1 cellular context compared by ENCODE assay signal in genomic region chrX:2689773-2690666, GRCh38.
TF ChIP-seq lines count a peak whose summit lies in the region.

No MANE protein-coding gene starts in this region.

TF ChIP-seq in HepG2, 621 proteins besides CTCF, POLR2A, EP300 and RAD21 (continued from another document and continues in another):
- no peak for TF ChIP-seq ZHX2 (IDR thresholded peaks at IDR 0.05; ENCODE audit: low read depth)
- no peak for TF ChIP-seq ZHX2 (CRISPR knock-in tag; IDR thresholded peaks at IDR 0.05; ENCODE audit: borderline replicate concordance)
- TF ChIP-seq ZNF782 (CRISPR knock-in tag; IDR thresholded peaks at IDR 0.05; ENCODE audit: borderline replicate concordance), result no peak
- TF ChIP-seq RFXANK (CRISPR knock-in tag; IDR thresholded peaks at IDR 0.05), result no peak
- TF ChIP-seq ZBTB20 (CRISPR knock-in tag; IDR thresholded peaks at IDR 0.05; ENCODE audit: borderline replicate concordance, low read depth), result no peak
- TF ChIP-seq MXD1 (CRISPR knock-in tag; IDR thresholded peaks at IDR 0.05), result 0 out of 2 replicates have a peak, but pooled peaks have one; percentile 26
- TF ChIP-seq NFATC3 (CRISPR knock-in tag; IDR thresholded peaks at IDR 0.05), result no peak
- TF ChIP-seq U2AF1 (optimal IDR thresholded peaks at IDR 0.05; ENCODE audit: low read depth, low read length), result peak; percentile 73
- TF ChIP-seq CHCHD3 (CRISPR knock-in tag; IDR thresholded peaks at IDR 0.05), result no peak
- TF ChIP-seq ZBTB21 (CRISPR knock-in tag; IDR thresholded peaks at IDR 0.05), result no peak
- TF ChIP-seq NR2C2 (CRISPR knock-in tag; IDR thresholded peaks at IDR 0.05; ENCODE audit: borderline replicate concordance), result no peak
- no peak for TF ChIP-seq GRHL1 (CRISPR knock-in tag; conservative IDR thresholded peaks at IDR 0.05)
- peak; percentile 25; the same call in 1 of the 2 replicates for TF ChIP-seq POLR2AphosphoS5 (IDR thresholded peaks at IDR 0.05; ENCODE audit: low read depth, low read length)
- TF ChIP-seq BRCA1 (CRISPR knock-in tag; IDR thresholded peaks at IDR 0.05), result no peak; the same call in 1 of the 2 replicates
- no peak for TF ChIP-seq REL (CRISPR knock-in tag; conservative IDR thresholded peaks at IDR 0.05)
- TF ChIP-seq ZNF839 (CRISPR knock-in tag; IDR thresholded peaks at IDR 0.05; ENCODE audit: borderline replicate concordance), result no peak
- no peak for TF ChIP-seq CREBL2 (CRISPR knock-in tag; IDR thresholded peaks at IDR 0.05; ENCODE audit: borderline replicate concordance)
- no peak for TF ChIP-seq AFF4 (CRISPR knock-in tag; IDR thresholded peaks at IDR 0.05)
- TF ChIP-seq ZNF574 (CRISPR knock-in tag; IDR thresholded peaks at IDR 0.05), result 0 out of 2 replicates have a peak, but pooled peaks have one; percentile 28
- no peak for TF ChIP-seq ZMYM2 (CRISPR knock-in tag; IDR thresholded peaks at IDR 0.05)
- no peak for TF ChIP-seq RBM22 (optimal IDR thresholded peaks at IDR 0.05; ENCODE audit: low read length)
- TF ChIP-seq ZNF18 (CRISPR knock-in tag; IDR thresholded peaks at IDR 0.05; ENCODE audit: insufficient replicate concordance), result no peak
- TF ChIP-seq RFX3 (CRISPR knock-in tag; IDR thresholded peaks at IDR 0.05), result no peak
- 0 out of 2 replicates have a peak, but pooled peaks have one; percentile 26 for TF ChIP-seq ARNT2 (CRISPR knock-in tag; IDR thresholded peaks at IDR 0.05; ENCODE audit: low read depth)
- peak; percentile 11; the same call in 1 of the 2 replicates for TF ChIP-seq ZNF281 (CRISPR knock-in tag; IDR thresholded peaks at IDR 0.05; ENCODE audit: borderline replicate concordance)
- no peak for TF ChIP-seq ATM (IDR thresholded peaks at IDR 0.05; ENCODE audit: borderline replicate concordance)
- no peak for TF ChIP-seq JDP2 (CRISPR knock-in tag; IDR thresholded peaks at IDR 0.05; ENCODE audit: borderline replicate concordance)
- TF ChIP-seq TRAFD1 (CRISPR knock-in tag; IDR thresholded peaks at IDR 0.05; ENCODE audit: borderline replicate concordance), result no peak
- peak; percentile 48; the same call in 1 of the 2 replicates for TF ChIP-seq RBFOX2 (IDR thresholded peaks at IDR 0.05; ENCODE audit: low read depth, low read length)
- no peak for TF ChIP-seq PBX3 (CRISPR knock-in tag; IDR thresholded peaks at IDR 0.05; ENCODE audit: borderline replicate concordance)
- TF ChIP-seq POGZ (CRISPR knock-in tag; IDR thresholded peaks at IDR 0.05), result no peak; the same call in 1 of the 2 replicates
- TF ChIP-seq SRF (IDR thresholded peaks at IDR 0.05; ENCODE audit: low read depth, low read length), result no peak
- no peak for TF ChIP-seq FOXJ3 (CRISPR knock-in tag; IDR thresholded peaks at IDR 0.05; ENCODE audit: borderline replicate concordance)
- TF ChIP-seq ZNF781 (CRISPR knock-in tag; IDR thresholded peaks at IDR 0.05; ENCODE audit: borderline replicate concordance, not compliant biosample characterization), result no peak
- TF ChIP-seq ZNF460 (CRISPR knock-in tag; IDR thresholded peaks at IDR 0.05; ENCODE audit: borderline replicate concordance), result no peak
